ENCODE assay signal across 8 cellular contexts in genomic region chr19:2507109-2507508, GRCh38. TPM values are rescaled to one million over a fixed set of nuclear protein-coding genes. Genes with fewer than 3 reads are reported as not detected.
A peak's percentile ranks its signal among the peaks of the same experiment; 100 is the strongest.
DNase-seq lines count a peak whose midpoint lies in the region; ATAC-seq lines count a peak whose summit lies in the region.

No MANE protein-coding gene starts in this region.

- peaks cover 26% of the 10 kb centered on the region for H3K4me1 Mint-ChIP-seq in activated naive CD8-positive, alpha-beta T cell treated with anti-CD3 and anti-CD28 coated beads for 36 hours

- H3K9me3 Mint-ChIP-seq in activated naive CD8-positive, alpha-beta T cell treated with anti-CD3 and anti-CD28 coated beads for 36 hours = no peaks in the 10 kb centered on the region

- no peak for ATAC-seq in GM18870 (IDR thresholded peaks at IDR 0.05; ENCODE audit: unreplicated experiment)

- no peak overlapping the region for H3K27ac Mint-ChIP-seq in activated naive CD8-positive, alpha-beta T cell treated with anti-CD3 and anti-CD28 coated beads for 36 hours

- no peaks in the 10 kb centered on the region for H3K36me3 Mint-ChIP-seq in activated naive CD8-positive, alpha-beta T cell treated with anti-CD3 and anti-CD28 coated beads for 36 hours

- H3K4me3 Mint-ChIP-seq in activated naive CD8-positive, alpha-beta T cell treated with anti-CD3 and anti-CD28 coated beads for 36 hours = peak overlapping the region; percentile 29

- H3K27me3 Mint-ChIP-seq in activated naive CD8-positive, alpha-beta T cell treated with anti-CD3 and anti-CD28 coated beads for 36 hours = no peaks in the 10 kb centered on the region

- DNase-seq in NCI-H2107 treated with DMSO at 0.1 percent for 48 hours (lab: John Stamatoyannopoulos, UW; ENCODE audit: unreplicated experiment) = peak; percentile 78
- DNase-seq in NCI-H2107 (lab: John Stamatoyannopoulos, UW) = no peak
- peak; percentile 83 for DNase-seq in NCI-H2196 treated with DMSO at 0.1 percent for 48 hours (lab: John Stamatoyannopoulos, UW; ENCODE audit: unreplicated experiment)
- DNase-seq in activated naive CD8-positive, alpha-beta T cell treated with anti-CD3 and anti-CD28 coated beads for 36 hours = no peak
- DNase-seq in medulla oblongata (ENCODE audit: extremely low spot score) = peak; percentile 9
- no peak for DNase-seq in globus pallidus (ENCODE audit: low spot score)
- DNase-seq in NCI-H82 (lab: John Stamatoyannopoulos, UW) = no peak

RNA-seq across cellular contexts. Expression of gene GADD45B, which starts 31.2 kb away (rescaled TPM):
- 10 to 100 TPM; 83.0 to 97.2 TPM for total RNA-seq in activated naive CD8-positive, alpha-beta T cell treated with anti-CD3 and anti-CD28 coated beads for 36 hours

RNA-seq across cellular contexts. Expression of gene LMNB2, which starts 50.4 kb away (rescaled TPM):
- 100 to 1,000 TPM; 105 to 107 TPM for total RNA-seq in activated naive CD8-positive, alpha-beta T cell treated with anti-CD3 and anti-CD28 coated beads for 36 hours

Comparison
In these comparisons a context has a peak if more than half of its experiments do, and no peak if none do; other contexts are left out.
1. DNase-seq: peak in NCI-H2107 treated with DMSO at 0.1 percent for 48 hours (single experiment), NCI-H2196 treated with DMSO at 0.1 percent for 48 hours (single experiment) and medulla oblongata (single experiment); none in NCI-H2107 (single experiment), activated naive CD8-positive, alpha-beta T cell treated with anti-CD3 and anti-CD28 coated beads for 36 hours (single experiment), globus pallidus (single experiment) and NCI-H82 (single experiment).